In the genomic region with DNA sequence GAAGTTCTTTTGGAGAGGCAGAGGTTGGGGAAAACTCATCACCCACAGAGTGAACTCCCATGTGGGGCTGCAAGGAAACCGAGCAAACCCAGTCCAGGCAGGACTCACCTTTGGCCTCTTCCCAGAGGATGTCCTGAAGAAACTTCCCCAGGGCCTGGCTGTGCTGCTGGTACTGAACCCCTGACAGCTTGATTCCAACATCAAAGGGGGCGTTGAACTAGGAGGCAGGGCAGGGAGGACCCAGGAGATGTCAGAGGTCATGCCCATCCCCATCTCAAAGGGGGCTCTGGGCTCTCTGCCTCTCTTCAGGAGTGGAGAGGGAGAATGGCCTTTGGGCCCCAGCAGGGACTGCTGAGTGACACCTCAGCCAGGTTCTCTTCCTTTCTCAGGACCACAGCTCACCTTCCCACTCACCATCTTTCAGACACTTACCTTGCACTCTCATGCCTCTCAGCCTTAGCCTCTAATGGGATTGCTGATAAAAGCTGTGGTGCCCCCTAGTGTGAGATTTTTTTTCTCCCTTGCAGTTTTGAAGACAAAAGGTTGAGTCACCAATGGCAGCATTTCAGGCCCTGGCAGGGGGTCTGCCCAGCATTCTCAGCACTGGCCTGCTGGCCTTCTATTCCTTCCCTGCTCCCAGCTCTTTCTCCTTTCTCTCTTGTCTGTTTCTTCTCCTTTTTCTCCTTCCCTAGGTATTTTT, we compare ENCODE assay signal across 2 cellular contexts.
TF ChIP-seq lines count a peak whose summit lies in the region.

No MANE protein-coding gene starts in this region.

TF ChIP-seq in GM12878, 131 proteins besides CTCF, POLR2A, EP300 and RAD21:
- TF ChIP-seq SMARCA5 (IDR thresholded peaks at IDR 0.05) = no peak
- no peak for TF ChIP-seq SMC3 (IDR thresholded peaks at IDR 0.05; ENCODE audit: borderline replicate concordance, low read length)
- no peak for TF ChIP-seq LARP7 (IDR thresholded peaks at IDR 0.05)
- no peak for TF ChIP-seq NR2C2 (IDR thresholded peaks at IDR 0.05; ENCODE audit: borderline replicate concordance, control insufficient read depth, insufficient read length, low read depth)
- no peak for TF ChIP-seq RUNX3 (IDR thresholded peaks at IDR 0.05; ENCODE audit: low read length)
- TF ChIP-seq RCOR1 (conservative IDR thresholded peaks at IDR 0.05; ENCODE audit: low read depth, low read length) = no peak
- TF ChIP-seq, protein P1, sequence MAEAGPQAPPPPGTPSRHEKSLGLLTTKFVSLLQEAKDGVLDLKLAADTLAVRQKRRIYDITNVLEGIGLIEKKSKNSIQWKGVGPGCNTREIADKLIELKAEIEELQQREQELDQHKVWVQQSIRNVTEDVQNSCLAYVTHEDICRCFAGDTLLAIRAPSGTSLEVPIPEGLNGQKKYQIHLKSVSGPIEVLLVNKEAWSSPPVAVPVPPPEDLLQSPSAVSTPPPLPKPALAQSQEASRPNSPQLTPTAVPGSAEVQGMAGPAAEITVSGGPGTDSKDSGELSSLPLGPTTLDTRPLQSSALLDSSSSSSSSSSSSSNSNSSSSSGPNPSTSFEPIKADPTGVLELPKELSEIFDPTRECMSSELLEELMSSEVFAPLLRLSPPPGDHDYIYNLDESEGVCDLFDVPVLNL (IDR thresholded peaks at IDR 0.05; ENCODE audit: low read depth, low read length) = no peak
- no peak for TF ChIP-seq SMAD1 (IDR thresholded peaks at IDR 0.05; ENCODE audit: low read depth, partially characterized antibody)
- TF ChIP-seq PBX3 (IDR thresholded peaks at IDR 0.05; ENCODE audit: insufficient replicate concordance, low read depth, low read length) = no peak

TF ChIP-seq in liver, 16 proteins besides CTCF, POLR2A, EP300 and RAD21:
- TF ChIP-seq, protein P2, sequence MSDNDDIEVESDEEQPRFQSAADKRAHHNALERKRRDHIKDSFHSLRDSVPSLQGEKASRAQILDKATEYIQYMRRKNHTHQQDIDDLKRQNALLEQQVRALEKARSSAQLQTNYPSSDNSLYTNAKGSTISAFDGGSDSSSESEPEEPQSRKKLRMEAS (IDR thresholded peaks at IDR 0.05) = no peak
- TF ChIP-seq YY1 (IDR thresholded peaks at IDR 0.05) = no peak
- TF ChIP-seq, protein P3, sequence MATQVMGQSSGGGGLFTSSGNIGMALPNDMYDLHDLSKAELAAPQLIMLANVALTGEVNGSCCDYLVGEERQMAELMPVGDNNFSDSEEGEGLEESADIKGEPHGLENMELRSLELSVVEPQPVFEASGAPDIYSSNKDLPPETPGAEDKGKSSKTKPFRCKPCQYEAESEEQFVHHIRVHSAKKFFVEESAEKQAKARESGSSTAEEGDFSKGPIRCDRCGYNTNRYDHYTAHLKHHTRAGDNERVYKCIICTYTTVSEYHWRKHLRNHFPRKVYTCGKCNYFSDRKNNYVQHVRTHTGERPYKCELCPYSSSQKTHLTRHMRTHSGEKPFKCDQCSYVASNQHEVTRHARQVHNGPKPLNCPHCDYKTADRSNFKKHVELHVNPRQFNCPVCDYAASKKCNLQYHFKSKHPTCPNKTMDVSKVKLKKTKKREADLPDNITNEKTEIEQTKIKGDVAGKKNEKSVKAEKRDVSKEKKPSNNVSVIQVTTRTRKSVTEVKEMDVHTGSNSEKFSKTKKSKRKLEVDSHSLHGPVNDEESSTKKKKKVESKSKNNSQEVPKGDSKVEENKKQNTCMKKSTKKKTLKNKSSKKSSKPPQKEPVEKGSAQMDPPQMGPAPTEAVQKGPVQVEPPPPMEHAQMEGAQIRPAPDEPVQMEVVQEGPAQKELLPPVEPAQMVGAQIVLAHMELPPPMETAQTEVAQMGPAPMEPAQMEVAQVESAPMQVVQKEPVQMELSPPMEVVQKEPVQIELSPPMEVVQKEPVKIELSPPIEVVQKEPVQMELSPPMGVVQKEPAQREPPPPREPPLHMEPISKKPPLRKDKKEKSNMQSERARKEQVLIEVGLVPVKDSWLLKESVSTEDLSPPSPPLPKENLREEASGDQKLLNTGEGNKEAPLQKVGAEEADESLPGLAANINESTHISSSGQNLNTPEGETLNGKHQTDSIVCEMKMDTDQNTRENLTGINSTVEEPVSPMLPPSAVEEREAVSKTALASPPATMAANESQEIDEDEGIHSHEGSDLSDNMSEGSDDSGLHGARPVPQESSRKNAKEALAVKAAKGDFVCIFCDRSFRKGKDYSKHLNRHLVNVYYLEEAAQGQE (IDR thresholded peaks at IDR 0.05) = no peak
- no peak for TF ChIP-seq HNF4A (conservative IDR thresholded peaks at IDR 0.05)
- no peak for TF ChIP-seq JUND (IDR thresholded peaks at IDR 0.05)
- TF ChIP-seq FOXA2 (IDR thresholded peaks at IDR 0.05) = no peak
- TF ChIP-seq ZBTB33 (IDR thresholded peaks at IDR 0.05) = no peak
- no peak for TF ChIP-seq TAF1 (conservative IDR thresholded peaks at IDR 0.05)
- no peak for TF ChIP-seq RXRA (IDR thresholded peaks at IDR 0.05)
- no peak for TF ChIP-seq NR2F2 (IDR thresholded peaks at IDR 0.05)
- no peak for TF ChIP-seq SP1 (IDR thresholded peaks at IDR 0.05)
- TF ChIP-seq FOXA1 (IDR thresholded peaks at IDR 0.05) = no peak
- no peak for TF ChIP-seq GABPA (IDR thresholded peaks at IDR 0.05 in 1 of 2, conservative IDR thresholded peaks at IDR 0.05 in 1 of 2)
